ENCODE assay signal across 23 cellular contexts in genomic region chr18:21057112-21057511, GRCh38.
"Had no signal": no experiment of that assay in that cellular context is flagged by ENCODE, and none has a peak within 500 bp of the region (broad histone marks: within the 10 kb centered on the region; RNA-seq: fewer than 3 reads in every experiment).

No MANE protein-coding gene starts in this region.

- H3K27ac ChIP-seq: adrenal gland, ascending aorta, esophagus muscularis mucosa, hepatocyte, parathyroid adenoma, right lobe of liver, skin epidermis, thyroid gland, upper lobe of right lung had no signal

- H2AFZ ChIP-seq: hepatocyte, parathyroid adenoma had no signal

- H3K4me2 ChIP-seq: hepatocyte had no signal

- H3K4me3 ChIP-seq: adrenal gland, ascending aorta, esophagus muscularis mucosa, hepatocyte, right lobe of liver, skin epidermis, thyroid gland, upper lobe of right lung had no signal

- ATAC-seq: effector memory CD8-positive, alpha-beta T cell; natural killer cell treated with Interleukin-12 subunit alpha and Interleukin-12 subunit beta and Interleukin-15 and Interleukin-18, amount 100 ng/mL, for 72 hours; right lobe of liver; upper lobe of right lung; WTC11 had no signal

- H3K9me3 ChIP-seq: adrenal gland, ascending aorta, esophagus muscularis mucosa, right lobe of liver, thyroid gland, upper lobe of right lung had no signal

- FAIRE-seq: endothelial cell of umbilical vein had no signal

- DNase-seq: activated CD8-positive, alpha-beta memory T cell treated with anti-CD3 and anti-CD28 coated beads for 24 hours; activated CD8-positive, alpha-beta memory T cell treated with anti-CD3 and anti-CD28 coated beads, Interleukin-2, amount 50 U/mL, for 4 hours; activated naive CD4-positive, alpha-beta T cell; activated T-cell treated with anti-CD3 and anti-CD28 coated beads, Interleukin-2, amount 50 U/mL, for 24 hours; adrenal gland; effector memory CD8-positive, alpha-beta T cell; glutamatergic neuron; immature natural killer cell; kidney glomerular epithelial cell; right lobe of liver; stimulated activated CD4-positive, alpha-beta T cell treated with anti-CD3 and anti-CD28 coated beads, Interleukin-1b, Interleukin-23, amount 100 ng/mL, for 48 hours; substantia nigra; T-helper 9 cell; thyroid gland; upper lobe of right lung had no signal

- H3K9ac ChIP-seq: parathyroid adenoma had no signal

- H3K36me3 ChIP-seq: adrenal gland, ascending aorta, esophagus muscularis mucosa, right lobe of liver, thyroid gland, upper lobe of right lung had no signal

- H3K27me3 ChIP-seq: adrenal gland, ascending aorta, esophagus muscularis mucosa, hepatocyte, right lobe of liver, thyroid gland, upper lobe of right lung had no signal
